8 cellular contexts compared by ENCODE assay signal in the genomic region with DNA sequence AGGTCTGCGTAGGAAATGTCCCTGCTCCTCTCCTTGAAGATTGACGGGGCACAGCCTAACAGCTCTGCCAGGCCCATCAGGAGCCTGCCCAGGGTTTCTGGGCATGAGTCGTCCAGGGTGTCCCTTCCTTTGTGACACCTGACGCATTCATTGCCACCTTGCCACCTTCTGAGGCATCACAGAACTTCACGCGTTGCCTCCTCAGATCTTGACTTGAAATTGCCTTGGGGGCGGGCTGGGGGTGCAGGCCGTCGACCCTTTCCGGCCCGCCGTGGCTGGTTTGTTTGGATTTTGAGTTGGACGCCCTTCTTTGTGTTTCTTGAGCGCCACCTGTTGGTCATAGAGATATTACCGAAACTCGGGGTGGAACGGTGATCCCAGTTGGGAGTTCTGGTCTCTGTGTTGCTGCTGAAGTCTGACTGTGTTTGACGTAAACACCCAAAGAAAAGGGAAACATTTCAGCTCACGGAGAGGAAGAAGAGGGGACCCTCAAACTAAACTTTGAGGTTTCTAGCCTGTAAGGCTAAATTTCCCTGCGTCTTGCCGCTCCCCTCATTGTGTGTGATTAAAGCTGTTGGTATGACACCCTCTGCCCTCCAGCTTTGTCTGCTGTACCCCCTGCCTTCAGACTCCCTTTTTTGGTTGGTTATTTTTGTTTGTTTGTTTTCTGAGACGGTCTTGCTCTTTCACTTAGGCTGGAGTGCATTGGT. TPM values are rescaled to one million over a fixed set of nuclear protein-coding genes. Genes with fewer than 3 reads are reported as not detected.
DNase-seq lines count a peak whose midpoint lies in the region; ATAC-seq, FAIRE-seq and TF ChIP-seq lines count a peak whose summit lies in the region.

No MANE protein-coding gene starts in this region.

- 21% methylated on average over 22 of the region's 22 CpGs for WGBS in lung, 2 donors

- H3K4me1 ChIP-seq in lung (ENCODE audit: control insufficient read depth in 2 of 2, insufficient read depth in 2 of 2, low read length in 2 of 2) = peaks cover 0 to 3% of the 10 kb centered on the region in 2 donors

- no peak for TF ChIP-seq POLR2A in GM12891 (IDR thresholded peaks at IDR 0.05; ENCODE audit: low read depth, low read length)

- no peaks in the 10 kb centered on the region for H3K9me3 Mint-ChIP-seq in activated CD4-positive, alpha-beta T cell treated with anti-CD3 and anti-CD28 coated beads, Interleukin-2, amount 10 ng/mL, durations not matched to agents 7 days and 5 days

- no peak overlapping the region for H3K4me3 Mint-ChIP-seq in activated CD4-positive, alpha-beta T cell treated with anti-CD3 and anti-CD28 coated beads, Interleukin-2, amount 10 ng/mL, durations not matched to agents 7 days and 5 days

- peak; percentile 56 for ATAC-seq in lung (ENCODE audit: insufficient read depth, low FRiP score)
- ATAC-seq in HG03139 (IDR thresholded peaks at IDR 0.05; ENCODE audit: unreplicated experiment) = no peak

- peak overlapping the region; percentile 46 for H3K4me3 ChIP-seq in coronary artery
- no peak overlapping the region for H3K4me3 ChIP-seq in lung

- H3K36me3 Mint-ChIP-seq in activated CD4-positive, alpha-beta T cell treated with anti-CD3 and anti-CD28 coated beads, Interleukin-2, amount 10 ng/mL, durations not matched to agents 7 days and 5 days (ENCODE audit: low read depth) = peaks cover 2% of the 10 kb centered on the region

- DNase-seq in GM12891 (ENCODE audit: insufficient read length, low spot score) (peak; percentile 62), NCI-H226 (peak; percentile 36), coronary artery (ENCODE audit: low spot score) (no peak), lung (ENCODE audit: low spot score) (peak; percentile 67)
- peak; percentile 82 for DNase-seq in activated CD4-positive, alpha-beta T cell treated with anti-CD3 and anti-CD28 coated beads, Interleukin-2, amount 10 ng/mL, durations not matched to agents 7 days and 5 days
- peak; percentile 36 to 72 (median 61) for DNase-seq in stimulated activated CD4-positive, alpha-beta T cell treated with anti-CD3 and anti-CD28 coated beads, TNF-alpha, amount 100 ng/mL, for 48 hours (ENCODE audit: low read depth in 3 of 3)

- H3K27ac Mint-ChIP-seq in activated CD4-positive, alpha-beta T cell treated with anti-CD3 and anti-CD28 coated beads, Interleukin-2, amount 10 ng/mL, durations not matched to agents 7 days and 5 days = peak overlapping the region; percentile 47

- H3K36me3 ChIP-seq in lung (ENCODE audit: control insufficient read depth in 2 of 2, insufficient read depth in 2 of 2, low read length in 2 of 2) = peaks cover 0 to 10% of the 10 kb centered on the region in 2 donors

- POLR2A ChIA-PET in activated CD4-positive, alpha-beta T cell treated with anti-CD3 and anti-CD28 coated beads, Interleukin-2, amount 10 ng/mL, durations not matched to agents 7 days and 5 days (lab: Charles Lee) = interaction anchor here (0.7 to 1.2 kb wide), 2 partner anchors 68 to 69 kb away, joined by 3 read pairs; no protein-coding TSS in a partner anchor

- peaks cover 25% of the 10 kb centered on the region for H3K4me1 Mint-ChIP-seq in activated CD4-positive, alpha-beta T cell treated with anti-CD3 and anti-CD28 coated beads, Interleukin-2, amount 10 ng/mL, durations not matched to agents 7 days and 5 days

- H3K27ac ChIP-seq in 22Rv1 = 0 out of 2 replicates have a peak overlapping the region, but pooled peaks have one; percentile 5
- no peak overlapping the region for H3K27ac ChIP-seq in coronary artery
- H3K27ac ChIP-seq in lung (ENCODE audit: low read depth in 1 of 2, low read length in 1 of 2) = no peak overlapping the region

- CTCF ChIA-PET in activated CD4-positive, alpha-beta T cell treated with anti-CD3 and anti-CD28 coated beads, Interleukin-2, amount 10 ng/mL, durations not matched to agents 7 days and 5 days (lab: Charles Lee) = interaction anchor here (0.7 to 2.5 kb wide), 21 partner anchors 8 to 189 kb away, joined by 3 to 19 read pairs (median 4); no protein-coding TSS in a partner anchor

- H3K27me3 Mint-ChIP-seq in activated CD4-positive, alpha-beta T cell treated with anti-CD3 and anti-CD28 coated beads, Interleukin-2, amount 10 ng/mL, durations not matched to agents 7 days and 5 days = no peaks in the 10 kb centered on the region

- no peaks in the 10 kb centered on the region for H3K27me3 ChIP-seq in lung (ENCODE audit: control insufficient read depth, insufficient read depth)

- peak; percentile 52 for FAIRE-seq in GM12891 (lab: Jason Lieb, UNC)

- TF ChIP-seq CTCF in 22Rv1 (IDR thresholded peaks at IDR 0.05) = peak; percentile 95
- TF ChIP-seq CTCF in coronary artery (IDR thresholded peaks at IDR 0.05) = peak; percentile 55
- peak; percentile 73 for TF ChIP-seq CTCF in lung (IDR thresholded peaks at IDR 0.05; ENCODE audit: control extremely low read depth, extremely low read depth)

- no peaks in the 10 kb centered on the region for H3K9me3 ChIP-seq in lung (ENCODE audit: control insufficient read depth in 2 of 2, insufficient read depth in 1 of 2, low read length in 1 of 2)

TF ChIP-seq in GM12891, 5 proteins besides CTCF, POLR2A, EP300 and RAD21:
- no peak for TF ChIP-seq POU2F2 (IDR thresholded peaks at IDR 0.05; ENCODE audit: low read depth, low read length)
- TF ChIP-seq POLR2AphosphoS5 (IDR thresholded peaks at IDR 0.05; ENCODE audit: low read depth, low read length) = no peak
- no peak for TF ChIP-seq PAX5 (IDR thresholded peaks at IDR 0.05; ENCODE audit: insufficient read depth, low read length, severe bottlenecking)
- no peak for TF ChIP-seq SPI1 (IDR thresholded peaks at IDR 0.05; ENCODE audit: low read depth, low read length)
- TF ChIP-seq TAF1 (IDR thresholded peaks at IDR 0.05; ENCODE audit: low read depth, low read length) = no peak

RNA-seq across cellular contexts. Expression of gene MLXIP, which starts 44.6 kb away (rescaled TPM):
- polyA plus RNA-seq in GM12891 (2012; ENCODE audit: low read depth, missing spikeins) = 4.6 TPM
- 10 to 100 TPM; 45.7 to 46.8 TPM for total RNA-seq in activated CD4-positive, alpha-beta T cell treated with anti-CD3 and anti-CD28 coated beads, Interleukin-2, amount 10 ng/mL, durations not matched to agents 7 days and 5 days
- 10 to 100 TPM; 47.0 to 58.8 TPM for total RNA-seq in lung
- polyA plus RNA-seq in lung = 10 to 100 TPM; 29.1 to 30.5 TPM

RNA-seq across cellular contexts. Expression of gene IL31, which starts 50.8 kb away (rescaled TPM):
- not detected for polyA plus RNA-seq in GM12891 (2012; ENCODE audit: low read depth, missing spikeins)
- not detected for total RNA-seq in activated CD4-positive, alpha-beta T cell treated with anti-CD3 and anti-CD28 coated beads, Interleukin-2, amount 10 ng/mL, durations not matched to agents 7 days and 5 days
- total RNA-seq in lung = not detected
- polyA plus RNA-seq in lung = not detected

RNA-seq across cellular contexts. Expression of gene LRRC43, which starts 59.7 kb away (rescaled TPM):
- not detected for polyA plus RNA-seq in GM12891 (2012; ENCODE audit: low read depth, missing spikeins)
- total RNA-seq in activated CD4-positive, alpha-beta T cell treated with anti-CD3 and anti-CD28 coated beads, Interleukin-2, amount 10 ng/mL, durations not matched to agents 7 days and 5 days = not detected
- 10 to 100 TPM; 10.7 to 11.6 TPM for total RNA-seq in lung
- polyA plus RNA-seq in lung = 1 to 10 TPM; 2.1 to 3.7 TPM

Comparison
In these comparisons a context has a peak if more than half of its experiments do, and no peak if none do; other contexts are left out.
1. RNA of gene LRRC43, which starts 59.7 kb away (total RNA-seq): 10.7 to 11.6 TPM in lung; not detected in activated CD4-positive, alpha-beta T cell treated with anti-CD3 and anti-CD28 coated beads, Interleukin-2, amount 10 ng/mL, durations not matched to agents 7 days and 5 days; every median in the first group is over 10 times any median in the second.
2. Peak in every context shown above with its lines, with median percentiles within 50 percentile points of each other: CTCF ChIP-seq.